ENCODE assay signal across 8 cellular contexts in the genomic region with DNA sequence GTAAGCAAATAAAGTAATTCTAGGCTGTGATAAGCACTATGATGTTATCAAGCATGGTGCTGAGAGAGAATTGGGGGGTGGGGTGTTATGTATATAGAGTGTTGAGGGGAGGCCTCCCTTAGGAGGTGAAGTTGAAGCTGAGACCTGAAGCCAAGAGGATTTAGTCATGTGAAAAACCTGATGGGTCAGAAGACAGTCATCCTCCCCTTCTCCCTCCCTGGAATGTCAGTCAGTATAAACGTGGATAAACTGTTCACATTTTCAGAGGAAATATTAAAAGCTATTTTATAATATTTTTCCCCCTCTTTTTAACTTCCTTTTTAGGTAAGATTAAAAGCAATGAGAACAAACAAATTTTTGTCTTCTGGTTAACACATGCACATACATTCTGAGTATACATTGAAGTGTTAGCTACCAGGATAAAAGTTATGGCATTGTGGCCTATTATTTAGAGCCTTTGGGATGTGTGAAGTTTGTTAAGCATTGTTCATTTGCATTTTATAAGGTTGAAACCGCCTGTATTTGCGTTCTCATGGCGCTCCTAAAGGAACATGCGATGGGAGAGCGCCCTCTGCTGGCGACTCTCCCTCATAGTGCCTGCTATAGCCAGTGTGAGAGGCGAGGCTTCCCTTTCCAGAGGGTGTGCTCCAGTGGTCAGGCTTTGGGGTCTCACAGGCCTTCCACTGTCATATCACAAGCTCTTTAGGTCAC. TPM values are rescaled to one million over a fixed set of nuclear protein-coding genes. Genes with fewer than 3 reads are reported as not detected.
A peak's percentile ranks its signal among the peaks of the same experiment; 100 is the strongest.
DNase-seq lines count a peak whose midpoint lies in the region; ATAC-seq and TF ChIP-seq lines count a peak whose summit lies in the region.

No MANE protein-coding gene starts in this region.

- no peak for TF ChIP-seq POLR2A in lower leg skin (IDR thresholded peaks at IDR 0.05)

- TF ChIP-seq CTCF in lower leg skin (IDR thresholded peaks at IDR 0.05): peak in 1 of 3 donors; percentile 72

- no peak overlapping the region for H3K4me3 ChIP-seq in lower leg skin (ENCODE audit: low read depth, poor library complexity, severe bottlenecking)

- ATAC-seq in HG03097 (IDR thresholded peaks at IDR 0.05; ENCODE audit: low FRiP score, unreplicated experiment) (peak; percentile 61), GM21528 (IDR thresholded peaks at IDR 0.05; ENCODE audit: low FRiP score, unreplicated experiment) (no peak)

- WGBS in lower leg skin, 2 donors: 0 to 1% methylated on average over 8 of the region's 8 CpGs

- intact Hi-C loops in lower leg skin (cut with DNase I; ENCODE audit: low total_unique reads): loop anchor here (5.0 kb wide), 1 partner anchor 68 kb away; the partner anchor contains the start of gene MAPK14

- peak; percentile 61 for DNase-seq in DMS79 treated with DMSO at 0.1 percent for 48 hours (lab: John Stamatoyannopoulos, UW)
- peak; percentile 74 to 94 for DNase-seq in NCI-H526 (lab: John Stamatoyannopoulos, UW)
- peak; percentile 77 to 78 for DNase-seq in activated CD4-positive, alpha-beta T cell treated with anti-CD3 and anti-CD28 coated beads, Interleukin-2, amount 50 U/mL, for 4 hours
- DNase-seq in dermis blood vessel endothelial cell: peak; percentile 90
- peak; percentile 80 to 98 for DNase-seq in lower leg skin (ENCODE audit: low spot score in 2 of 2)
- peak; percentile 84 for DNase-seq in stimulated activated CD4-positive, alpha-beta T cell treated with anti-CD3 and anti-CD28 coated beads, Interleukin-4, amount 100 ng/mL, for 24 hours

RNA-seq across cellular contexts. Expression of gene MAPK13, which starts 35.4 kb away (rescaled TPM):
- total RNA-seq in dermis blood vessel endothelial cell (5.6 and 8.9 TPM in 2 replicates), lower leg skin (100 to 1,000 TPM in 3 of 4 donors, 10 to 100 TPM in 1; 94.4 to 125 (median 116) TPM)
